In genomic region chr17:33712120-33712519, GRCh38 we compare ENCODE assay signal across 1 cellular context.
TF ChIP-seq lines count a peak whose summit lies in the region.

No MANE protein-coding gene starts in this region.

TF ChIP-seq in GM12878, 131 proteins besides CTCF, POLR2A, EP300 and RAD21 (continued from another document):
- TF ChIP-seq CHD1 (IDR thresholded peaks at IDR 0.05; ENCODE audit: low read depth, low read length): no peak
- no peak for TF ChIP-seq USF2 (IDR thresholded peaks at IDR 0.05; ENCODE audit: borderline replicate concordance, low read depth, low read length)
- TF ChIP-seq NFYA (IDR thresholded peaks at IDR 0.05; ENCODE audit: borderline replicate concordance, low read depth, low read length): no peak
- TF ChIP-seq SMAD1 (IDR thresholded peaks at IDR 0.05; ENCODE audit: low read depth, partially characterized antibody): no peak
- no peak for TF ChIP-seq JUNB (IDR thresholded peaks at IDR 0.05)
- TF ChIP-seq FOS (IDR thresholded peaks at IDR 0.05; ENCODE audit: borderline replicate concordance, extremely low read depth, insufficient read length): no peak
- TF ChIP-seq MYC (IDR thresholded peaks at IDR 0.05; ENCODE audit: insufficient read depth, insufficient read length, insufficient replicate concordance, low read length, severe bottlenecking): no peak
